Comparison of ENCODE assay signal across 8 cellular contexts in genomic region chr11:119121811-119122124, GRCh38. TPM values are rescaled to one million over a fixed set of nuclear protein-coding genes. Genes with fewer than 3 reads are reported as not detected.
A peak's percentile ranks its signal among the peaks of the same experiment; 100 is the strongest.
DNase-seq lines count a peak whose midpoint lies in the region; ATAC-seq and TF ChIP-seq lines count a peak whose summit lies in the region.

No MANE protein-coding gene starts in this region.

- TF ChIP-seq CTCF in Loucy (conservative IDR thresholded peaks at IDR 0.05; ENCODE audit: low read length) = no peak
- no peak for TF ChIP-seq CTCF in endodermal cell (conservative IDR thresholded peaks at IDR 0.05)
- TF ChIP-seq CTCF in progenitor cell of endocrine pancreas (IDR thresholded peaks at IDR 0.05; ENCODE audit: unreplicated experiment) = no peak

- peak; percentile 9 for ATAC-seq in GM19351 (IDR thresholded peaks at IDR 0.05; ENCODE audit: unreplicated experiment)
- no peak for ATAC-seq in activated CD4-positive, CD25-positive, alpha-beta regulatory T cell treated with anti-CD3 and anti-CD28 coated beads, Interleukin-2, amount 50 U/mL, for 24 hours

- H3K4me1 ChIP-seq in Loucy (ENCODE audit: insufficient read depth, low read length, poor library complexity, severe bottlenecking) (peaks cover 21% of the 10 kb centered on the region), endodermal cell (ENCODE audit: control insufficient read depth, insufficient read depth, low read length) (no peaks in the 10 kb centered on the region)

- peak overlapping the region; percentile 93 for H3K4me3 ChIP-seq in Loucy (ENCODE audit: low read length, poor library complexity, severe bottlenecking)
- peak overlapping the region; percentile 94 for H3K4me3 ChIP-seq in endodermal cell (ENCODE audit: low read length)

- H3K4me1 Mint-ChIP-seq in endodermal cell = peaks cover 18% of the 10 kb centered on the region
- peaks cover 21% of the 10 kb centered on the region for H3K4me1 Mint-ChIP-seq in progenitor cell of endocrine pancreas (ENCODE audit: low read depth)

- H3K9me2 ChIP-seq in Loucy (replicated peaks; ENCODE audit: low read depth, low read length) = no peaks in the 10 kb centered on the region

- 1% methylated on average over 14 to 20 of the region's 20 CpGs for WGBS in endodermal cell (ENCODE audit: insufficient coverage in 1 of 2, insufficient read length in 1 of 2), 2 experiments

- peaks cover 11% of the 10 kb centered on the region for H3K36me3 Mint-ChIP-seq in endodermal cell (ENCODE audit: low read depth)
- H3K36me3 Mint-ChIP-seq in progenitor cell of endocrine pancreas (ENCODE audit: insufficient read depth) = peaks cover 4% of the 10 kb centered on the region

- H3K27me3 ChIP-seq in Loucy (ENCODE audit: insufficient read depth, low read length, poor library complexity, severe bottlenecking) (no peaks in the 10 kb centered on the region), endodermal cell (ENCODE audit: control insufficient read depth, insufficient read depth, low read length, poor library complexity, severe bottlenecking) (no peaks in the 10 kb centered on the region)

- peaks cover 43% of the 10 kb centered on the region for H3K79me2 ChIP-seq in Loucy (ENCODE audit: insufficient read depth, low read length)

- H3K36me3 ChIP-seq in Loucy (ENCODE audit: insufficient read depth, low read length) (no peaks in the 10 kb centered on the region), endodermal cell (ENCODE audit: control insufficient read depth, insufficient read depth, low read length) (peaks cover 21% of the 10 kb centered on the region)

- H3K9ac ChIP-seq in Loucy (ENCODE audit: low read depth, low read length, poor library complexity, severe bottlenecking) (peak overlapping the region; percentile 84), endodermal cell (ENCODE audit: extremely low read depth, low read length, poor library complexity, severe bottlenecking) (peak overlapping the region; percentile 79)

- H3K4me3 Mint-ChIP-seq in endodermal cell (peak overlapping the region; percentile 91), progenitor cell of endocrine pancreas (ENCODE audit: low read depth) (peak overlapping the region; percentile 93)

- H3K9me3 ChIP-seq in Loucy (ENCODE audit: insufficient read depth, low read depth, low read length) = no peaks in the 10 kb centered on the region
- H3K9me3 ChIP-seq in endodermal cell (ENCODE audit: control insufficient read depth, low read length) = no peaks in the 10 kb centered on the region

- peaks cover 3% of the 10 kb centered on the region for H3F3A ChIP-seq in Loucy (ENCODE audit: low read depth)

- peak overlapping the region; percentile 85 for H3K4me2 ChIP-seq in Loucy (ENCODE audit: low read depth, low read length, poor library complexity, severe bottlenecking)

- peaks cover 8% of the 10 kb centered on the region for H4K20me1 ChIP-seq in Loucy (ENCODE audit: insufficient read depth, low read length, poor library complexity, severe bottlenecking)

- DNase-seq in endodermal cell = no peak
- DNase-seq in progenitor cell of endocrine pancreas (ENCODE audit: low spot score, unreplicated experiment) = no peak
- DNase-seq in NK-92 (lab: John Stamatoyannopoulos, UW; ENCODE audit: unreplicated experiment) = no peak
- DNase-seq in activated effector memory CD4-positive, alpha-beta T cell treated with Interleukin-2 at 50 U/mL for 16 hours = no peak
- DNase-seq in SKM-1 (lab: John Stamatoyannopoulos, UW; ENCODE audit: unreplicated experiment) = no peak

- no peaks in the 10 kb centered on the region for H3K9me3 Mint-ChIP-seq in endodermal cell
- no peaks in the 10 kb centered on the region for H3K9me3 Mint-ChIP-seq in progenitor cell of endocrine pancreas (ENCODE audit: low read depth)

- peak overlapping the region; percentile 90 for H2AFZ ChIP-seq in Loucy (ENCODE audit: low read length)

- no peak overlapping the region for H3K27ac ChIP-seq in endodermal cell (ENCODE audit: low read depth, low read length)

- H3K27ac Mint-ChIP-seq in endodermal cell (peak overlapping the region; percentile 93), progenitor cell of endocrine pancreas (peak overlapping the region; percentile 96)

- no peaks in the 10 kb centered on the region for H3K27me3 Mint-ChIP-seq in endodermal cell (ENCODE audit: insufficient read depth)
- no peaks in the 10 kb centered on the region for H3K27me3 Mint-ChIP-seq in progenitor cell of endocrine pancreas

RNA-seq across cellular contexts. Expression of gene HINFP, which starts 0.4 kb away (rescaled TPM):
- total RNA-seq in endodermal cell (10 to 100 TPM; 43.8 to 44.8 TPM), progenitor cell of endocrine pancreas (48.7 and 52.2 TPM in 2 replicates)
- polyA plus RNA-seq in endodermal cell (2013, experiment 1 of 2) = 30.6 TPM
- 30.8 TPM for polyA plus RNA-seq in endodermal cell (2013, experiment 2 of 2)

RNA-seq across cellular contexts. Expression of gene C2CD2L, which starts 14.6 kb away (rescaled TPM):
- total RNA-seq in endodermal cell = 1 to 10 TPM; 2.4 to 3.1 TPM
- polyA plus RNA-seq in endodermal cell (2013, experiment 1 of 2) = 6.7 TPM
- polyA plus RNA-seq in endodermal cell (2013, experiment 2 of 2) = 6.3 TPM
- 7.2 and 7.3 TPM in 2 replicates for total RNA-seq in progenitor cell of endocrine pancreas

RNA-seq across cellular contexts. Expression of gene DPAGT1, which starts 20.1 kb away (rescaled TPM):
- total RNA-seq in endodermal cell (10 to 100 TPM; 49.4 to 51.9 TPM), progenitor cell of endocrine pancreas (53.4 and 60.8 TPM in 2 replicates)
- polyA plus RNA-seq in endodermal cell (2013, experiment 1 of 2) = 58.1 TPM
- 49.6 TPM for polyA plus RNA-seq in endodermal cell (2013, experiment 2 of 2)

RNA-seq across cellular contexts. Expression of gene ABCG4, which starts 27.1 kb away (rescaled TPM):
- total RNA-seq in endodermal cell (1 to 10 TPM; 1.5 to 1.8 TPM), progenitor cell of endocrine pancreas (0.53 and 0.78 TPM in 2 replicates)
- 1.0 TPM for polyA plus RNA-seq in endodermal cell (2013, experiment 1 of 2)
- polyA plus RNA-seq in endodermal cell (2013, experiment 2 of 2) = 0.83 TPM

RNA-seq across cellular contexts. Expression of gene HMBS, which starts 37.1 kb away (rescaled TPM):
- total RNA-seq in endodermal cell (10 to 100 TPM; 45.9 to 54.8 TPM), progenitor cell of endocrine pancreas (39.0 and 39.8 TPM in 2 replicates)
- polyA plus RNA-seq in endodermal cell (2013, experiment 1 of 2) = 42.7 TPM
- polyA plus RNA-seq in endodermal cell (2013, experiment 2 of 2) = 40.0 TPM
